In genomic region chr1:203049077-203049476, GRCh38 we compare ENCODE assay signal across 31 cellular contexts. TPM values are rescaled to one million over a fixed set of nuclear protein-coding genes. Genes with fewer than 3 reads are reported as not detected.
"Had no signal": no experiment of that assay in that cellular context is flagged by ENCODE, and none has a peak within 500 bp of the region (broad histone marks: within the 10 kb centered on the region; RNA-seq: fewer than 3 reads in every experiment).

No MANE protein-coding gene starts in this region.

- H3K4me1 ChIP-seq: lower lobe of right lung, right lobe of liver, tibial nerve, uterus had no signal

- H3K9me3 ChIP-seq: left lung, lower lobe of right lung, ovary, right atrium auricular region, right lobe of liver, tibial nerve, uterus had no signal

- H3K4me2 ChIP-seq: neural progenitor cell, smooth muscle cell had no signal

- DNase-seq: left colon; left lung; lower lobe of right lung; mammary epithelial cell; naive B cell; natural killer cell; ovary; stimulated activated CD4-positive, alpha-beta T cell treated with anti-CD3 and anti-CD28 coated beads, Interleukin-1b, Interleukin-23, amount 100 ng/mL, for 48 hours; stimulated activated CD4-positive, alpha-beta T cell treated with anti-CD3 and anti-CD28 coated beads, Interleukin-2, amount 100 ng/mL, for 48 hours; stimulated activated CD4-positive, alpha-beta T cell treated with anti-CD3 and anti-CD28 coated beads, Interleukin-4, amount 100 ng/mL, for 4 hours; stimulated activated CD8-positive, alpha-beta memory T cell treated with anti-CD3 and anti-CD28 coated beads, Interleukin-4, amount 100 ng/mL, for 48 hours; stimulated activated naive CD4-positive, alpha-beta T cell treated with Interleukin-2 at 50 U/mL for 16 hours; stimulated activated naive CD8-positive, alpha-beta T cell treated with anti-CD3 and anti-CD28 coated beads, Interleukin-15, amount 100 ng/mL, for 72 hours; uterus had no signal

- H3K9ac ChIP-seq: neural progenitor cell had no signal

- H2AFZ ChIP-seq: neural progenitor cell had no signal

- FAIRE-seq: keratinocyte had no signal

- H3K27ac ChIP-seq: left lung, lower lobe of right lung, neural progenitor cell, ovary, right atrium auricular region, right lobe of liver, tibial nerve, uterus had no signal

- H3K9me3 Mint-ChIP-seq: natural killer cell; nephron progenitor cell; neural progenitor cell; stimulated activated memory B cell treated with anti-CD40 and anti-IgM and Interleukin-4, amounts not matched to agents 10 μg/mL and 1 μg/mL and 100 μg/mL, for 72 hours; stimulated activated naive CD8-positive, alpha-beta T cell treated with anti-CD3 and anti-CD28 coated beads, Interleukin-15, amount 100 ng/mL, for 72 hours; type B pancreatic cell had no signal

- H3K27me3 ChIP-seq: neural progenitor cell, ovary, right atrium auricular region, right lobe of liver, tibial nerve, uterus had no signal

- ATAC-seq: natural killer cell; right lobe of liver; stimulated activated naive CD8-positive, alpha-beta T cell treated with anti-CD3 and anti-CD28 coated beads, Interleukin-15, amount 100 ng/mL, for 72 hours had no signal

- H3K4me3 ChIP-seq: left lung, lower lobe of right lung, neural progenitor cell, ovary, right atrium auricular region, right lobe of liver, smooth muscle cell, tibial nerve, uterus had no signal

- H3K4me3 Mint-ChIP-seq: naive B cell; natural killer cell; nephron progenitor cell; neural progenitor cell; stimulated activated memory B cell treated with anti-CD40 and anti-IgM and Interleukin-4, amounts not matched to agents 10 μg/mL and 1 μg/mL and 100 μg/mL, for 72 hours; stimulated activated naive CD8-positive, alpha-beta T cell treated with anti-CD3 and anti-CD28 coated beads, Interleukin-15, amount 100 ng/mL, for 72 hours; type B pancreatic cell had no signal

- H3K4me1 Mint-ChIP-seq: natural killer cell; stimulated activated memory B cell treated with anti-CD40 and anti-IgM and Interleukin-4, amounts not matched to agents 10 μg/mL and 1 μg/mL and 100 μg/mL, for 72 hours; stimulated activated naive CD8-positive, alpha-beta T cell treated with anti-CD3 and anti-CD28 coated beads, Interleukin-15, amount 100 ng/mL, for 72 hours had no signal

- H3K36me3 ChIP-seq: left lung, lower lobe of right lung, neural progenitor cell, ovary, right lobe of liver, tibial nerve, uterus had no signal

- H3K36me3 Mint-ChIP-seq: naive B cell; natural killer cell; stimulated activated memory B cell treated with anti-CD40 and anti-IgM and Interleukin-4, amounts not matched to agents 10 μg/mL and 1 μg/mL and 100 μg/mL, for 72 hours; type B pancreatic cell had no signal

- H3K27ac Mint-ChIP-seq: natural killer cell; nephron progenitor cell; neural progenitor cell; progenitor cell of endocrine pancreas; stimulated activated memory B cell treated with anti-CD40 and anti-IgM and Interleukin-4, amounts not matched to agents 10 μg/mL and 1 μg/mL and 100 μg/mL, for 72 hours; stimulated activated naive CD8-positive, alpha-beta T cell treated with anti-CD3 and anti-CD28 coated beads, Interleukin-15, amount 100 ng/mL, for 72 hours; type B pancreatic cell had no signal

RNA-seq across cellular contexts. Expression of gene MYOG, which starts 36.7 kb away (rescaled TPM):
- total RNA-seq: left colon, left lung, liver, lower lobe of right lung, mammary epithelial cell, mucosa of gallbladder, natural killer cell, omental fat pad, ovary, progenitor cell of endocrine pancreas, pulmonary artery endothelial cell, renal cortical epithelial cell, right atrium auricular region, right lobe of liver, smooth muscle cell, temporal lobe, tibial nerve, ureter, uterus had no signal
- polyA plus RNA-seq: keratinocyte, liver, mammary epithelial cell, ovary, smooth muscle cell had no signal
